14 cellular contexts compared by ENCODE assay signal in genomic region chr16:2388875-2389433, GRCh38. TPM values are rescaled to one million over a fixed set of nuclear protein-coding genes. Genes with fewer than 3 reads are reported as not detected.
DNase-seq lines count a peak whose midpoint lies in the region; ATAC-seq and TF ChIP-seq lines count a peak whose summit lies in the region.
"Had no signal": no experiment of that assay in that cellular context is flagged by ENCODE, and none has a peak within 500 bp of the region (broad histone marks: within the 10 kb centered on the region; RNA-seq: fewer than 3 reads in every experiment).

No MANE protein-coding gene starts in this region.

- ATAC-seq in RWPE2 (ENCODE audit: low read depth): 0 out of 3 replicates have a peak, but pooled peaks have one; percentile 31
- ATAC-seq: psoas muscle had no signal

- CTCF ChIA-PET in AG04450 (lab: Charles Lee): interaction anchor here (1.7 kb wide), 1 partner anchor 26 kb away, joined by 3 read pairs; no protein-coding TSS in a partner anchor

- H3K9me3 ChIP-seq in AG04450 (ENCODE audit: control insufficient read depth, insufficient read depth, low read length): peaks cover 8% of the 10 kb centered on the region
- H3K9me3 ChIP-seq in RWPE2 (ENCODE audit: severe bottlenecking): no peaks in the 10 kb centered on the region
- H3K9me3 ChIP-seq in suprapubic skin: peaks cover 5% of the 10 kb centered on the region
- H3K9me3 ChIP-seq: psoas muscle had no signal

- H3K4me3 ChIP-seq in AG04450 (ENCODE audit: low read depth, low read length) (no peak overlapping the region), RWPE2 (ENCODE audit: severe bottlenecking) (no peak overlapping the region), suprapubic skin (no peak overlapping the region)
- H3K4me3 ChIP-seq: psoas muscle had no signal

- 27% methylated on average over 2 of the region's 2 CpGs for WGBS in suprapubic skin

- H3K4me1 ChIP-seq in RWPE2 (ENCODE audit: insufficient read depth, poor library complexity, severe bottlenecking) (no peaks in the 10 kb centered on the region), suprapubic skin (no peaks in the 10 kb centered on the region)
- H3K4me1 ChIP-seq: psoas muscle had no signal

- POLR2A ChIA-PET in AG04450 (lab: Yijun Ruan, JAX): no interaction called here

- DNase-seq in AG04450 (ENCODE audit: low read depth, low spot score) (peak; percentile 7), HT1080 (ENCODE audit: low read depth) (peak; percentile 58), RWPE2 (ENCODE audit: low spot score) (no peak), fibroblast of the conjunctiva (ENCODE audit: low read depth) (peak; percentile 32), suprapubic skin (ENCODE audit: low spot score in 2 of 2) (no peak), HPDE6-E6E7 (ENCODE audit: extremely low spot score) (no peak), NCI-H128 (lab: John Stamatoyannopoulos, UW; ENCODE audit: unreplicated experiment) (no peak), CD1c-positive myeloid dendritic cell (ENCODE audit: extremely low spot score) (no peak)
- DNase-seq: activated effector memory CD4-positive, alpha-beta T cell treated with Interleukin-2 at 50 U/mL for 16 hours; effector CD8-positive, alpha-beta T cell; immature natural killer cell; KBM-7; psoas muscle; WERI-Rb-1 had no signal

- no peak for TF ChIP-seq POLR2A in suprapubic skin (IDR thresholded peaks at IDR 0.05)

- H3K27me3 ChIP-seq in AG04450 (ENCODE audit: control insufficient read depth, insufficient read depth, low read length) (peaks cover 3% of the 10 kb centered on the region), RWPE2 (ENCODE audit: insufficient read depth, poor library complexity, severe bottlenecking) (no peaks in the 10 kb centered on the region), suprapubic skin (no peaks in the 10 kb centered on the region)

- no peak for TF ChIP-seq EP300 in suprapubic skin (IDR thresholded peaks at IDR 0.05)

- TF ChIP-seq CTCF in AG04450 (IDR thresholded peaks at IDR 0.05; ENCODE audit: low read depth, low read length) (no peak), RWPE2 (IDR thresholded peaks at IDR 0.05; ENCODE audit: poor library complexity, severe bottlenecking) (no peak), suprapubic skin (IDR thresholded peaks at IDR 0.05) (no peak)

- H3K36me3 ChIP-seq in RWPE2 (ENCODE audit: low read depth) (no peaks in the 10 kb centered on the region), suprapubic skin (no peaks in the 10 kb centered on the region)
- H3K36me3 ChIP-seq: WERI-Rb-1 had no signal

- no peak overlapping the region for H3K27ac ChIP-seq in AG04450 (ENCODE audit: low read depth, low read length)
- no peak overlapping the region for H3K27ac ChIP-seq in RWPE2 (ENCODE audit: poor library complexity, severe bottlenecking)
- no peak overlapping the region for H3K27ac ChIP-seq in suprapubic skin
- H3K27ac ChIP-seq: psoas muscle, WERI-Rb-1 had no signal

RNA-seq across cellular contexts. Expression of gene CCNF, which starts 40.3 kb away (rescaled TPM):
- 2.3 and 2.5 TPM in 2 replicates for polyA plus RNA-seq in AG04450 (2011; rRNA removed)
- 10.2 and 11.3 TPM in 2 replicates for polyA minus RNA-seq in AG04450 (2011; rRNA and poly(A)+ RNA removed)
- 60.6 and 64.7 TPM in 2 replicates for total RNA-seq in HT1080 (2014; rRNA removed; shearing (Covaris generic))
- polyA plus RNA-seq in HT1080 (2015; cell fraction: cytosol; rRNA removed): 18.1 and 18.6 TPM in 2 replicates
- polyA plus RNA-seq in HT1080 (2015; cell fraction: nucleus; rRNA removed): 33.3 and 33.8 TPM in 2 replicates
- total RNA-seq in suprapubic skin: 10 to 100 TPM in 2 of 4 donors, 1 to 10 TPM in 2; 6.8 to 12.4 (median 10.1) TPM

RNA-seq across cellular contexts. Expression of gene ABCA3, which starts 48.4 kb away (rescaled TPM):
- polyA plus RNA-seq in AG04450 (2011; rRNA removed): 0.06 and 0.30 TPM in 2 replicates
- 0.14 and 0.17 TPM in 2 replicates for polyA minus RNA-seq in AG04450 (2011; rRNA and poly(A)+ RNA removed)
- 0.13 and 0.14 TPM in 2 replicates for total RNA-seq in HT1080 (2014; rRNA removed; shearing (Covaris generic))
- 0.52 and 0.83 TPM in 2 replicates for polyA plus RNA-seq in HT1080 (2015; cell fraction: cytosol; rRNA removed)
- polyA plus RNA-seq in HT1080 (2015; cell fraction: nucleus; rRNA removed): 0.52 and 0.55 TPM in 2 replicates
- 10 to 100 TPM in 2 of 4 donors, 1 to 10 TPM in 2; 6.8 to 17.9 (median 11.0) TPM for total RNA-seq in suprapubic skin

Comparison
In these comparisons a context has a peak if more than half of its experiments do, and no peak if none do; other contexts are left out.
1. DNase-seq: peak in AG04450 (single experiment), HT1080 (single experiment) and fibroblast of the conjunctiva (single experiment); none in RWPE2 (single experiment), suprapubic skin (0 of 2), HPDE6-E6E7 (single experiment), NCI-H128 (single experiment) and CD1c-positive myeloid dendritic cell (single experiment).